In the genomic region with DNA sequence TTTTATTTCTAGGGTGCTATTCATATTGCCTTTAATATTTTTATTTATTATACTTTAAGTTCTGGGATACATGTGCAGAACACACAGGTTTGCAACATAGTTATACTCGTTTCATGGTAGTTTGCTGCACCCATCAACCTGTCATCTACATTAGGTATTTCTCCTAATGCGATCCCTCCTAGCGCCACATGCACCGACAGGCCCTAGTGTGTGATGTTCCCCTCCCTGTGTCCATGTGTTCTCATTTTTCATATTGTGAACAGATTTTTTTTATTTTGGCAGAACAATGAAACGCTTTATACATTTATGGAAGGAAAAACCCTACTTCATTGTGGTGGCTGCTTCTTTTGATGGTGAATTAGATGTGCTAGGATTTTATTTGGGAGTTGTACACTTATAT, we compare ENCODE assay signal across 36 cellular contexts. TPM values are rescaled to one million over a fixed set of nuclear protein-coding genes. Genes with fewer than 3 reads are reported as not detected.
"Had no signal": no experiment of that assay in that cellular context is flagged by ENCODE, and none has a peak within 500 bp of the region (broad histone marks: within the 10 kb centered on the region; RNA-seq: fewer than 3 reads in every experiment).

No MANE protein-coding gene starts in this region.

- DNase-seq: Karpas-422, Kasumi-1, MG63, MM.1S, MV-4-11, NCI-H1048, NCI-H1092, NCI-H1092 treated with DMSO at 0.1 percent for 48 hours, NCI-H1105, NCI-H1105 treated with DMSO at 0.1 percent for 48 hours, NCI-H1417, NCI-H1417 treated with DMSO at 0.1 percent for 48 hours, NCI-H1436, NCI-H1436 treated with DMSO at 0.1 percent for 48 hours, NCI-H146, NCI-H1694, NCI-H1694 treated with DMSO at 0.1 percent for 48 hours, NCI-H187, NCI-H187 treated with DMSO at 0.1 percent for 48 hours, NCI-H1930, NCI-H2029, NCI-H2029 treated with DMSO at 0.1 percent for 48 hours, NCI-H2081, NCI-H2081 treated with DMSO at 0.1 percent for 48 hours, NCI-H2107, NCI-H2227 treated with DMSO at 0.1 percent for 48 hours, NCI-H226, NCI-H345, NCI-H446, NCI-H446 treated with DMSO at 0.1 percent for 48 hours, NCI-H510A, NCI-H510A treated with DMSO at 0.1 percent for 48 hours, NCI-H524, NCI-H524 treated with DMSO at 0.1 percent for 48 hours had no signal

- H3K27me3 ChIP-seq: MG63 had no signal

- H3K36me3 ChIP-seq: MG63 had no signal

- H3K4me3 ChIP-seq: MG63 had no signal

RNA-seq across cellular contexts. Expression of a gene that starts 14.4 kb away (rescaled TPM):
- total RNA-seq: M059J, MCF 10A had no signal
